In genomic region chr5:139422307-139422893, GRCh38 we compare ENCODE assay signal across 8 cellular contexts. TPM values are rescaled to one million over a fixed set of nuclear protein-coding genes. Genes with fewer than 3 reads are reported as not detected.
DNase-seq lines count a peak whose midpoint lies in the region; ATAC-seq and TF ChIP-seq lines count a peak whose summit lies in the region.

No MANE protein-coding gene starts in this region.

- POLR2A ChIA-PET in activated CD8-positive, alpha-beta T cell treated with anti-CD3 and anti-CD28 coated beads, Interleukin-2, amount 10 ng/mL, durations not matched to agents 7 days and 5 days (lab: Charles Lee), result interaction anchor here (0.9 to 1.8 kb wide), 5 partner anchors 8 to 139 kb away, joined by 3 to 16 read pairs (median 5); partner anchors contain the start of genes STING1 and UBE2D2

- peak; percentile 72 for DNase-seq in stimulated activated CD4-positive, alpha-beta T cell treated with anti-CD3 and anti-CD28 coated beads, Interleukin-4, amount 100 ng/mL, for 24 hours
- DNase-seq in stimulated activated CD4-positive, alpha-beta T cell treated with anti-CD3 and anti-CD28 coated beads, Interleukin-4, amount 100 ng/mL, for 1 hour, result no peak
- DNase-seq in NCI-H82 treated with DMSO at 0.1 percent for 48 hours (lab: John Stamatoyannopoulos, UW; ENCODE audit: unreplicated experiment), result peak; percentile 35
- peak; percentile 82 for DNase-seq in activated CD8-positive, alpha-beta T cell treated with anti-CD3 and anti-CD28 coated beads, Interleukin-2, amount 10 ng/mL, durations not matched to agents 7 days and 5 days
- DNase-seq in fibroblast of the aortic adventitia (ENCODE audit: low read depth), result peak; percentile 83

- no peaks in the 10 kb centered on the region for H3K27me3 Mint-ChIP-seq in activated CD8-positive, alpha-beta T cell treated with anti-CD3 and anti-CD28 coated beads, Interleukin-2, amount 10 ng/mL, durations not matched to agents 7 days and 5 days (ENCODE audit: low read depth)

- H3K4me1 ChIP-seq in neutrophil (ENCODE audit: control insufficient read depth in 1 of 2, insufficient read depth in 1 of 2, low read depth in 1 of 2, low read length in 1 of 2), result no peaks in the 10 kb centered on the region

- H3K27ac Mint-ChIP-seq in activated CD8-positive, alpha-beta T cell treated with anti-CD3 and anti-CD28 coated beads, Interleukin-2, amount 10 ng/mL, durations not matched to agents 7 days and 5 days, result no peak overlapping the region

- peaks cover 16% of the 10 kb centered on the region for H3K36me3 Mint-ChIP-seq in activated CD8-positive, alpha-beta T cell treated with anti-CD3 and anti-CD28 coated beads, Interleukin-2, amount 10 ng/mL, durations not matched to agents 7 days and 5 days (ENCODE audit: low read depth)

- no peak overlapping the region for H3K4me3 ChIP-seq in fibroblast of the aortic adventitia (ENCODE audit: low read depth, low read length)
- no peak overlapping the region for H3K4me3 ChIP-seq in neutrophil (ENCODE audit: low read depth in 1 of 2, low read length in 1 of 2)

- H3K27me3 ChIP-seq in neutrophil, result no peaks in the 10 kb centered on the region

- H3K36me3 ChIP-seq in neutrophil, result no peaks in the 10 kb centered on the region

- no peak overlapping the region for H3K27ac ChIP-seq in neutrophil

- no peaks in the 10 kb centered on the region for H3K9me3 Mint-ChIP-seq in activated CD8-positive, alpha-beta T cell treated with anti-CD3 and anti-CD28 coated beads, Interleukin-2, amount 10 ng/mL, durations not matched to agents 7 days and 5 days (ENCODE audit: insufficient read depth)

- H3K4me1 Mint-ChIP-seq in activated CD8-positive, alpha-beta T cell treated with anti-CD3 and anti-CD28 coated beads, Interleukin-2, amount 10 ng/mL, durations not matched to agents 7 days and 5 days (ENCODE audit: low read depth), result peaks cover 19% of the 10 kb centered on the region

- CTCF ChIA-PET in activated CD8-positive, alpha-beta T cell treated with anti-CD3 and anti-CD28 coated beads, Interleukin-2, amount 10 ng/mL, durations not matched to agents 7 days and 5 days (lab: Charles Lee), result interaction anchor here (0.6 to 18.4 kb wide), 52 partner anchors 8 to 268 kb away, joined by 3 to 538 read pairs (median 5); partner anchors contain the start of genes CXXC5, DNAJC18, PAIP2 and PROB1

- H3K4me3 Mint-ChIP-seq in activated CD8-positive, alpha-beta T cell treated with anti-CD3 and anti-CD28 coated beads, Interleukin-2, amount 10 ng/mL, durations not matched to agents 7 days and 5 days, result no peak overlapping the region

- TF ChIP-seq CTCF in fibroblast of the aortic adventitia (IDR thresholded peaks at IDR 0.05; ENCODE audit: insufficient read depth, low read length), result peak; percentile 83
- peak; percentile 83 for TF ChIP-seq CTCF in neutrophil (IDR thresholded peaks at IDR 0.05)

- peak; percentile 70 for ATAC-seq in HG03460 (IDR thresholded peaks at IDR 0.05; ENCODE audit: unreplicated experiment)
- ATAC-seq in activated CD8-positive, alpha-beta T cell treated with anti-CD3 and anti-CD28 coated beads, Interleukin-2, amount 10 ng/mL, durations not matched to agents 7 days and 5 days, result peak; percentile 84
- no peak for ATAC-seq in HG03097 (IDR thresholded peaks at IDR 0.05; ENCODE audit: low FRiP score, unreplicated experiment)

- H3K9me3 ChIP-seq in neutrophil, result no peaks in the 10 kb centered on the region

RNA-seq across cellular contexts. Expression of gene DNAJC18, which starts 16.9 kb away (rescaled TPM):
- total RNA-seq in activated CD8-positive, alpha-beta T cell treated with anti-CD3 and anti-CD28 coated beads, Interleukin-2, amount 10 ng/mL, durations not matched to agents 7 days and 5 days, result 1 to 10 TPM; 3.7 to 5.4 TPM
- 4.7 and 9.9 TPM in 2 replicates for total RNA-seq in fibroblast of the aortic adventitia (ENCODE audit: low replicate concordance)

RNA-seq across cellular contexts. Expression of gene SPATA24, which starts 18.5 kb away (rescaled TPM):
- 1 to 10 TPM; 3.8 to 4.0 TPM for total RNA-seq in activated CD8-positive, alpha-beta T cell treated with anti-CD3 and anti-CD28 coated beads, Interleukin-2, amount 10 ng/mL, durations not matched to agents 7 days and 5 days
- total RNA-seq in fibroblast of the aortic adventitia (ENCODE audit: low replicate concordance), result 1.8 and 2.0 TPM in 2 replicates

RNA-seq across cellular contexts. Expression of gene PROB1, which starts 27.5 kb away (rescaled TPM):
- 1 to 10 TPM; 5.2 to 6.2 TPM for total RNA-seq in activated CD8-positive, alpha-beta T cell treated with anti-CD3 and anti-CD28 coated beads, Interleukin-2, amount 10 ng/mL, durations not matched to agents 7 days and 5 days
- 0.99 and 1.8 TPM in 2 replicates for total RNA-seq in fibroblast of the aortic adventitia (ENCODE audit: low replicate concordance)

RNA-seq across cellular contexts. Expression of gene MZB1, which starts 32.7 kb away (rescaled TPM):
- 10 to 100 TPM; 19.0 to 19.9 TPM for total RNA-seq in activated CD8-positive, alpha-beta T cell treated with anti-CD3 and anti-CD28 coated beads, Interleukin-2, amount 10 ng/mL, durations not matched to agents 7 days and 5 days
- 0.18 TPM in 1 of 2 replicates, not detected in the other for total RNA-seq in fibroblast of the aortic adventitia (ENCODE audit: low replicate concordance)

RNA-seq across cellular contexts. Expression of gene SLC23A1, which starts 39.3 kb away (rescaled TPM):
- 1 to 10 TPM; 1.2 to 1.5 TPM for total RNA-seq in activated CD8-positive, alpha-beta T cell treated with anti-CD3 and anti-CD28 coated beads, Interleukin-2, amount 10 ng/mL, durations not matched to agents 7 days and 5 days
- not detected in 2 replicates for total RNA-seq in fibroblast of the aortic adventitia (ENCODE audit: low replicate concordance)
